12 cellular contexts compared by ENCODE assay signal in the genomic region with DNA sequence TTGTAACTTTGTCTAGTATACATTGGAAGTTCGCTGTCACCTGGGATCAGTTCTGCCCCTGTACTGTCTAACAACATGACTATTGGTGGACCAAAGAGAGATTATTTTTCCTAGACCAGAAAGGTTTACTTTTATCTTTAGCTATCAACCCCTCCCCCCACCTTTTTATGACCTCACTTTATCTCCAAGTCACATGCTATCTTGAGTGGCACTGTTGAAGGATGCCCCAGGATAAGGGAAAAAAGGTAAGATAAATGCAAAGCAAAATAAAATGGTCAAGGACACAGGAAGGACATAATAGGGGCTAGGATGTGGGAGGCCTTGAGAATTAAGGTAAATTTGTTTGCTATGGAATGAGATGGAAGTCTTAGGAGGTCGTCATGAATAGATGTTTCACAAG. TPM values are rescaled to one million over a fixed set of nuclear protein-coding genes. Genes with fewer than 3 reads are reported as not detected.
A peak's percentile ranks its signal among the peaks of the same experiment; 100 is the strongest.
DNase-seq lines count a peak whose midpoint lies in the region; ATAC-seq, FAIRE-seq and TF ChIP-seq lines count a peak whose summit lies in the region.
"Had no signal": no experiment of that assay in that cellular context is flagged by ENCODE, and none has a peak within 500 bp of the region (broad histone marks: within the 10 kb centered on the region; RNA-seq: fewer than 3 reads in every experiment).

No MANE protein-coding gene starts in this region.

- 0 out of 4 replicates have a peak overlapping the region, but pooled peaks of 1 of the 2 experiments have one; percentile 20 for H4K8ac ChIP-seq in IMR-90 (ENCODE audit: low read depth in 2 of 2, low read length in 2 of 2)

- H3K27me3 ChIP-seq in CD8-positive, alpha-beta memory T cell (ENCODE audit: insufficient read depth, low read length, poor library complexity, severe bottlenecking): no peaks in the 10 kb centered on the region
- H3K27me3 ChIP-seq in IMR-90 (ENCODE audit: control insufficient read depth, insufficient read depth, low read length) (no peaks in the 10 kb centered on the region), GM12878 (replicated peaks in 1 of 2; ENCODE audit: control insufficient read depth in 2 of 2, insufficient read depth in 2 of 2, low read length in 1 of 2) (no peaks in the 10 kb centered on the region), adrenal gland (no peaks in the 10 kb centered on the region)
- H3K27me3 ChIP-seq: esophagus squamous epithelium had no signal

- 0 out of 2 replicates have a peak overlapping the region, but pooled peaks have one; percentile 19 for H3K23ac ChIP-seq in IMR-90 (ENCODE audit: low read depth, low read length)

- peaks cover 30% of the 10 kb centered on the region for H4K20me1 ChIP-seq in IMR-90 (ENCODE audit: insufficient read depth, low read length)
- H4K20me1 ChIP-seq in GM12878 (ENCODE audit: control insufficient read depth, insufficient read depth): no peaks in the 10 kb centered on the region

- dilution Hi-C loops in IMR-90 (cut with HindIII; ENCODE audit: low sequenced_read_pairs, unreplicated experiment): no loop called here

- no peak overlapping the region for H3K14ac ChIP-seq in IMR-90 (replicated peaks; ENCODE audit: low read depth, low read length)

- H3K9ac ChIP-seq in IMR-90 (ENCODE audit: low read depth, low read length) (no peak overlapping the region), GM12878 (ENCODE audit: control insufficient read depth, insufficient read depth, low read length) (peak overlapping the region; percentile 63; the same call in 1 of the 2 replicates)

- 57% methylated on average over 1 of the region's 2 CpGs; no CpG with 5 or more reads in 1 of the 2 experiments for WGBS in IMR-90 (ENCODE audit: extremely low coverage in 2 of 2, insufficient read length in 1 of 2), 2 experiments
- 85% methylated on average over 2 of the region's 2 CpGs for WGBS in GM12878 (ENCODE audit: insufficient coverage, insufficient replicate concordance, low lambda C conversion rate, missing lambda C conversion rate)
- WGBS in adrenal gland, 4 donors: 73 to 82% (median 78%) methylated on average over 2 of the region's 2 CpGs

- TF ChIP-seq POLR2A in IMR-90 (IDR thresholded peaks at IDR 0.05; ENCODE audit: low read depth, low read length) (no peak), GM12878 (IDR thresholded peaks at IDR 0.05; ENCODE audit: low read depth, low read length) (no peak), H54 (IDR thresholded peaks at IDR 0.05; ENCODE audit: low read depth, low read length) (no peak), adrenal gland (IDR thresholded peaks at IDR 0.05) (no peak), GM18505 (IDR thresholded peaks at IDR 0.05; ENCODE audit: borderline replicate concordance, extremely low read depth, insufficient read depth, insufficient read length) (no peak)

- no peak overlapping the region for H2BK120ac ChIP-seq in IMR-90 (ENCODE audit: low read depth, low read length)

- POLR2A ChIA-PET in CD8-positive, alpha-beta memory T cell (lab: Charles Lee): no interaction called here
- POLR2A ChIA-PET in IMR-90 (lab: Charles Lee; ENCODE audit: unreplicated experiment) (no interaction called here), GM12878 (lab: Charles Lee) (interaction anchor here (0.5 to 2.1 kb wide), 7 partner anchors 9 to 176 kb away, joined by 3 to 13 read pairs (median 5); partner anchors contain the start of gene TRIP4)

- H2BK20ac ChIP-seq in IMR-90 (ENCODE audit: low read depth, low read length): no peak overlapping the region

- no peak for TF ChIP-seq EP300 in GM12878 (IDR thresholded peaks at IDR 0.05; ENCODE audit: borderline replicate concordance in 1 of 2, control insufficient read depth in 1 of 2, low read depth in 2 of 2, low read length in 2 of 2)

- no peak overlapping the region for H3K4me2 ChIP-seq in IMR-90 (ENCODE audit: low read depth, low read length)
- H3K4me2 ChIP-seq in GM12878 (ENCODE audit: control insufficient read depth, insufficient read depth): peak overlapping the region; percentile 61

- no peak overlapping the region for H3K18ac ChIP-seq in IMR-90 (ENCODE audit: low read depth, low read length)

- intact Hi-C loops in IMR-90 (cut with micrococcal nuclease) (no loop called here), GM12878 (cut with micrococcal nuclease; ENCODE audit: unreplicated experiment) (no loop called here), adrenal gland (cut with DNase I) (no loop called here)

- in situ Hi-C loops in IMR-90 (cut with MboI; ENCODE audit: low sequenced_read_pairs): no loop called here
- in situ Hi-C loops in GM12878 (cut with MboI): no loop called here

- H2AFZ ChIP-seq in IMR-90 (replicated peaks; ENCODE audit: low read length, poor library complexity): no peak overlapping the region
- no peak overlapping the region for H2AFZ ChIP-seq in GM12878 (ENCODE audit: control insufficient read depth, low read depth, low read length)

- H3K79me2 ChIP-seq in GM12878 (ENCODE audit: control insufficient read depth, insufficient read depth, low read length): peaks cover 43% of the 10 kb centered on the region

- H4K5ac ChIP-seq in IMR-90 (ENCODE audit: low read depth, low read length): no peak overlapping the region

- H3K27ac ChIP-seq in CD8-positive, alpha-beta memory T cell (ENCODE audit: low read depth, low read length): no peak overlapping the region
- H3K27ac ChIP-seq in IMR-90 (ENCODE audit: insufficient read depth, low read length) (no peak overlapping the region), GM12878 (ENCODE audit: control insufficient read depth, insufficient read depth) (peak overlapping the region; percentile 92), adrenal gland (peak overlapping the region in 1 of 5 donors; percentile 82)

- no peaks in the 10 kb centered on the region for H3K36me3 ChIP-seq in CD8-positive, alpha-beta memory T cell (ENCODE audit: insufficient read depth, low read length)
- peaks cover 1% of the 10 kb centered on the region; the same call in 1 of the 2 replicates for H3K36me3 ChIP-seq in IMR-90 (ENCODE audit: control insufficient read depth, insufficient read depth, low read length)
- no peaks in the 10 kb centered on the region; a peak in 1 of 4 replicates for H3K36me3 ChIP-seq in GM12878 (ENCODE audit: control insufficient read depth in 2 of 2, insufficient read depth in 2 of 2, low read length in 1 of 2)
- H3K36me3 ChIP-seq in adrenal gland (replicated peaks in 1 of 2): no peaks in the 10 kb centered on the region

- RAD21 ChIA-PET in GM12878 (lab: Charles Lee; ENCODE audit: unreplicated experiment): interaction anchor here (0.9 to 2.0 kb wide), 14 partner anchors 11 to 192 kb away, joined by 3 to 14 read pairs (median 4); partner anchors contain the start of gene TRIP4

- peaks cover 13 to 34% of the 10 kb centered on the region in 2 experiments; a peak in 3 of 4 replicates for H3K79me1 ChIP-seq in IMR-90 (ENCODE audit: low read depth in 1 of 2, low read length in 2 of 2)

- peaks cover 0 to 28% (median 6%) of the 10 kb centered on the region in 3 donors for H3K36me3 Mint-ChIP-seq in CD8-positive, alpha-beta memory T cell
- peaks cover under 1% of the 10 kb centered on the region for H3K36me3 Mint-ChIP-seq in nephron progenitor cell (ENCODE audit: low read depth)

- peak overlapping the region; percentile 76 to 89 (median 86) for H3K27ac Mint-ChIP-seq in CD8-positive, alpha-beta memory T cell
- peak overlapping the region; percentile 86 for H3K27ac Mint-ChIP-seq in nephron progenitor cell

- no peak overlapping the region; the same call in 2 of the 3 replicates for H2BK15ac ChIP-seq in IMR-90 (ENCODE audit: low read depth, low read length)

- H3K4me3 ChIP-seq in CD8-positive, alpha-beta memory T cell (ENCODE audit: low read length): no peak overlapping the region
- H3K4me3 ChIP-seq in IMR-90 (ENCODE audit: insufficient read depth, low read depth, low read length): no peak overlapping the region
- H3K4me3 ChIP-seq in GM12878: peak overlapping the region; percentile 78; the same call in 1 of the 2 replicates
- H3K4me3 ChIP-seq in adrenal gland: no peak overlapping the region

- H3K27me3 Mint-ChIP-seq in CD8-positive, alpha-beta memory T cell: no peaks in the 10 kb centered on the region
- H3K27me3 Mint-ChIP-seq in nephron progenitor cell (ENCODE audit: low read depth, poor library complexity): peaks cover 3% of the 10 kb centered on the region

- H3K56ac ChIP-seq in IMR-90 (ENCODE audit: extremely low read depth, insufficient read depth, low read length): no peak overlapping the region

- ATAC-seq in IMR-90 (ENCODE audit: low read depth) (no peak), GM12878 (no peak), HG02981 (IDR thresholded peaks at IDR 0.05; ENCODE audit: unreplicated experiment) (no peak), GM18505 (IDR thresholded peaks at IDR 0.05; ENCODE audit: unreplicated experiment) (no peak)

- H2AK9ac ChIP-seq in IMR-90 (replicated peaks; ENCODE audit: low read depth, low read length, poor library complexity): no peak overlapping the region

- H3K9me3 ChIP-seq in CD8-positive, alpha-beta memory T cell (ENCODE audit: low read length): no peaks in the 10 kb centered on the region
- H3K9me3 ChIP-seq in IMR-90 (ENCODE audit: control insufficient read depth, insufficient read depth, low read length) (no peaks in the 10 kb centered on the region), GM12878 (replicated peaks; ENCODE audit: control insufficient read depth, insufficient read depth, low read length) (no peaks in the 10 kb centered on the region), adrenal gland (replicated peaks in 1 of 3) (no peaks in the 10 kb centered on the region)
- H3K9me3 ChIP-seq: esophagus squamous epithelium had no signal

- H3K4ac ChIP-seq in IMR-90 (ENCODE audit: low read depth, low read length): no peak overlapping the region

- H4K91ac ChIP-seq in IMR-90 (ENCODE audit: insufficient read depth, low read depth, low read length): no peak overlapping the region

- CTCF ChIA-PET in CD8-positive, alpha-beta memory T cell (lab: Charles Lee): interaction anchor here (1.1 to 1.5 kb wide), 5 partner anchors 11 to 39 kb away, joined by 3 to 5 read pairs (median 3); no protein-coding TSS in a partner anchor
- CTCF ChIA-PET in IMR-90 (lab: Yijun Ruan, JAX) (no interaction called here), GM12878 (lab: Yijun Ruan, JAX) (interaction anchor here (0.7 to 2.3 kb wide), 10 partner anchors 9 to 269 kb away, joined by 3 to 11 read pairs (median 5); no protein-coding TSS in a partner anchor)

- SMC1A ChIA-PET in GM12878 (lab: Charles Lee; ENCODE audit: uncharacterized antibody, unreplicated experiment): interaction anchor here (0.8 to 3.8 kb wide), 22 partner anchors 8 to 249 kb away, joined by 3 to 24 read pairs (median 5); partner anchors contain the start of gene TRIP4

- peaks cover 43 to 75% (median 59%) of the 10 kb centered on the region in 3 donors for H3K4me1 Mint-ChIP-seq in CD8-positive, alpha-beta memory T cell
- peaks cover 92% of the 10 kb centered on the region for H3K4me1 Mint-ChIP-seq in nephron progenitor cell

- H2AK5ac ChIP-seq in IMR-90 (ENCODE audit: low read depth, low read length): no peak overlapping the region

- DNase-seq in CD8-positive, alpha-beta memory T cell: no peak
- DNase-seq in IMR-90: no peak
- DNase-seq in GM12878 (ENCODE audit: low read depth, low spot score): no peak
- no peak for DNase-seq in nephron progenitor cell
- no peak for DNase-seq in H54 (ENCODE audit: insufficient read length, low spot score)
- DNase-seq in adrenal gland: no peak
- DNase-seq: esophagus squamous epithelium; HCEC 1CT; NCI-H1048; NK-92 treated with Interleukin-12 subunit alpha and Interleukin-12 subunit beta, amount 100 ng/mL, for 24 hours had no signal

- no TSS peak for BruUV-seq in IMR-90 (replicated peaks; lab: Mats Ljungman, UMichigan)
- BruUV-seq in GM12878 (replicated peaks; lab: Mats Ljungman, UMichigan): no TSS peak

- FAIRE-seq in GM12878 (lab: Jason Lieb, UNC) (no peak), H54 (lab: Jason Lieb, UNC) (no peak)

- TF ChIP-seq CTCF in IMR-90 (conservative IDR thresholded peaks at IDR 0.05; ENCODE audit: low read depth, low read length) (no peak), GM12878 (IDR thresholded peaks at IDR 0.05 in 2 of 3, conservative IDR thresholded peaks at IDR 0.05 in 1 of 3; ENCODE audit: control insufficient read depth in 2 of 3, extremely low read depth in 1 of 3, insufficient read depth in 1 of 3, low read depth in 3 of 3, low read length in 3 of 3) (no peak), nephron progenitor cell (IDR thresholded peaks at IDR 0.05) (no peak), adrenal gland (IDR thresholded peaks at IDR 0.05) (no peak)

- H3K9me1 ChIP-seq in IMR-90 (ENCODE audit: insufficient read depth, low read length): peaks cover 6% of the 10 kb centered on the region; the same call in 1 of the 2 replicates

- H3K4me1 ChIP-seq in CD8-positive, alpha-beta memory T cell (ENCODE audit: insufficient read depth, low read length): peaks cover 61% of the 10 kb centered on the region
- H3K4me1 ChIP-seq in IMR-90 (ENCODE audit: control insufficient read depth, insufficient read depth, low read length) (peaks cover 12% of the 10 kb centered on the region), GM12878 (ENCODE audit: control insufficient read depth, insufficient read depth, low read length) (peaks cover 41% of the 10 kb centered on the region), adrenal gland (replicated peaks in 1 of 2) (peaks cover 24 to 53% of the 10 kb centered on the region in 2 donors)

- TF ChIP-seq RAD21 in IMR-90 (IDR thresholded peaks at IDR 0.05; ENCODE audit: low read length) (no peak), GM12878 (IDR thresholded peaks at IDR 0.05; ENCODE audit: insufficient read depth, low read depth, low read length) (no peak)

- peak overlapping the region; percentile 82 to 97 (median 93) for H3K4me3 Mint-ChIP-seq in CD8-positive, alpha-beta memory T cell
- H3K4me3 Mint-ChIP-seq in nephron progenitor cell: peak overlapping the region; percentile 81

- no peaks in the 10 kb centered on the region for H3K9me3 Mint-ChIP-seq in CD8-positive, alpha-beta memory T cell
- no peaks in the 10 kb centered on the region for H3K9me3 Mint-ChIP-seq in nephron progenitor cell

- no peak overlapping the region for H2BK5ac ChIP-seq in IMR-90 (ENCODE audit: low read depth, low read length, poor library complexity, severe bottlenecking)

RNA-seq across cellular contexts. Expression of gene ZNF609, which starts 1.0 kb away (rescaled TPM):
- 10 to 100 TPM; 38.0 to 38.9 TPM for total RNA-seq in CD8-positive, alpha-beta memory T cell
- 10.7 TPM for polyA plus RNA-seq in CD8-positive, alpha-beta memory T cell
- total RNA-seq in IMR-90 (2012; rRNA removed) (10.4 and 12.2 TPM in 2 replicates), GM12878 (2014; rRNA removed) (13.4 and 14.1 TPM in 2 replicates), GM12878 (2014; rRNA removed; fragmentation: Illumina TruSeq; extraction: Trizol) (15.5 and 16.2 TPM in 2 replicates), GM12878 (2021) (34.1 and 35.3 TPM in 2 replicates), adrenal gland (10 to 100 TPM; 19.3 to 35.5 (median 26.9) TPM)
- polyA plus RNA-seq in IMR-90 (2012; rRNA removed) (12.5 and 12.6 TPM in 2 replicates), GM12878 (2011; rRNA removed) (19.0 and 30.8 TPM in 2 replicates), GM12878 (2014; fragmentation: Illumina TruSeq; extraction: Trizol) (20.5 and 22.6 TPM in 2 replicates), GM12878 (2014; fragmentation: Nextera tagmentation; extraction: Ambion mirVana) (1 to 10 TPM; 5.1 to 7.4 TPM), GM12878 (2014; rRNA removed) (13.1 and 15.4 TPM in 2 replicates), GM12878 (2016; fragmentation: Nextera tagmentation; extraction: Ambion mirVana) (1 to 10 TPM; 7.0 to 7.7 TPM), adrenal gland (10 to 100 TPM in 2 of 3 donors, 1 to 10 TPM in 1; 4.4 to 18.4 (median 14.1) TPM)
- 6.4 and 6.7 TPM in 2 replicates for polyA plus RNA-seq in IMR-90 (2012; cell fraction: cytosol; rRNA removed)
- 9.3 and 18.1 TPM in 2 replicates for polyA plus RNA-seq in IMR-90 (2012; cell fraction: nucleus; rRNA removed; ENCODE audit: low replicate concordance)
- 96.4 and 97.4 TPM in 2 replicates for total RNA-seq in GM12878 (2013; cell fraction: nucleolus; rRNA removed)
- 9.4 TPM for polyA plus RNA-seq in GM12878 (2011; ENCODE audit: low read depth)
- polyA plus RNA-seq in GM12878 (2011; cell fraction: cytosol; rRNA removed): 13.4 and 18.3 TPM in 2 replicates
- polyA plus RNA-seq in GM12878 (2011; cell fraction: nucleus; rRNA removed): 23.9 and 29.3 TPM in 2 replicates
- 13.6 and 15.9 TPM in 2 replicates for polyA plus RNA-seq in GM12878 (2012)
- 32.6 and 115 TPM in 2 replicates for polyA minus RNA-seq in GM12878 (2011; rRNA and poly(A)+ RNA removed)
- 12.2 and 13.2 TPM in 2 replicates for polyA minus RNA-seq in GM12878 (2011; cell fraction: cytosol; rRNA and poly(A)+ RNA removed)
- 18.5 and 29.1 TPM in 2 replicates for polyA minus RNA-seq in GM12878 (2011; cell fraction: nucleus; rRNA and poly(A)+ RNA removed)
